ENCODE assay signal across 8 cellular contexts in the genomic region with DNA sequence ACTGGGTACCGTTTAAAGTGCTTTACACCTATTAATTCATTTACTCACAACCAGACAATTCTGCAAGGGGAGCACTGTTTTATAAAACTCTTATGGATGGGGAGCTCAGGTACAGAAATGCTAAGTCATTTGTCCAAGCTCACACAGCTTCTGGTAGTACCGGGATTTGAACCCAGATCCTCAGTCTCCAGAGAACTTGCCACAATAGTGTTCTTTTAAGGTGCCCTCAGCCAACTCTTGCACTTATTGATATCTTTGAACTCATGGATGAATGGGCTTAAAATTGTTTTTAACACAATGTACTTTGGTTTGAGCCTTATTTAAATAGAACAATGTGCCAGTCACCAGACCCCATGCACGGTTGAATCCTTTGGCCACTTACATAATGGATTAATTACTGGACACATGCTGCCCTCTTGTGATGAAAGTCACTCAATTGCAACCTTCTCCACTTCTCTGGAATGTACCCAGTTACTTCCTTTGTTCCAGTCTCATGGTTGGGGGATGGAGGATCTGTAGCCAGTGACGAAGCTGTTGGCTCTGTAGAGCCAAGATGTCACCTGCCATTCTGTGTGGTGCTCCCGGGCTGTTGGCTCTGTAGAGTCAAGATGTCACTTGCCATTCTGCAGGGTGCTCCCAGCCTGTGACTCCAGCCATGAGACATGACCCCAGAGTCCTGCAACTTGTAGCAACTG.
DNase-seq lines count a peak whose midpoint lies in the region; ATAC-seq, FAIRE-seq and TF ChIP-seq lines count a peak whose summit lies in the region.

No MANE protein-coding gene starts in this region.

- H3K36me3 ChIP-seq in iPS-20b (ENCODE audit: insufficient read depth, low read depth, low read length), result no peaks in the 10 kb centered on the region; the same call in 1 of the 2 replicates
- no peaks in the 10 kb centered on the region for H3K36me3 ChIP-seq in spleen

- intact Hi-C loops in spleen (cut with DNase I; ENCODE audit: low total_unique reads), result no loop called here

- POLR2A ChIA-PET in A549 (lab: Yijun Ruan, JAX), result no interaction called here

- 57% methylated on average over 4 of the region's 5 CpGs for WGBS in A549 (ENCODE audit: missing lambda C conversion rate)
- 64 to 76% (median 67%) methylated on average over 5 of the region's 5 CpGs for WGBS in spleen, 5 donors

- H3K4me3 ChIP-seq in A549 (no peak overlapping the region), GM12865 (ENCODE audit: low read depth, low read length) (no peak overlapping the region), iPS-20b (ENCODE audit: low read length) (no peak overlapping the region), spleen (no peak overlapping the region)

- no peak for TF ChIP-seq EP300 in A549 (IDR thresholded peaks at IDR 0.05)

- no peak overlapping the region for H3K4me2 ChIP-seq in A549

- TF ChIP-seq CTCF in A549 (IDR thresholded peaks at IDR 0.05), result peak; percentile 75
- TF ChIP-seq CTCF in GM12865 (IDR thresholded peaks at IDR 0.05; ENCODE audit: insufficient read depth, low read depth, low read length, missing control alignments), result peak; percentile 52
- TF ChIP-seq CTCF in brain (conservative IDR thresholded peaks at IDR 0.05), result peak; percentile 37 to 48
- TF ChIP-seq CTCF in spleen (IDR thresholded peaks at IDR 0.05 in 8 of 11, conservative IDR thresholded peaks at IDR 0.05 in 3 of 11), result peak; percentile 27 to 77 (median 61)

- H3K27me3 Mint-ChIP-seq in brain, result no peaks in the 10 kb centered on the region

- peaks cover 11% of the 10 kb centered on the region for H3K36me3 Mint-ChIP-seq in brain

- H3K27me3 ChIP-seq in iPS-20b (ENCODE audit: insufficient read depth, low read length) (no peaks in the 10 kb centered on the region), spleen (replicated peaks in 1 of 7) (no peaks in the 10 kb centered on the region)

- no peak for FAIRE-seq in A549 (lab: Jason Lieb, UNC)

- peak overlapping the region in 1 of 5 experiments; percentile 34 for H3K27ac Mint-ChIP-seq in brain

- ATAC-seq in A549 (peak; percentile 97), GM18498 (IDR thresholded peaks at IDR 0.05; ENCODE audit: unreplicated experiment) (no peak), HG02885 (IDR thresholded peaks at IDR 0.05; ENCODE audit: poor library complexity, unreplicated experiment) (no peak)

- H3K4me1 ChIP-seq in A549 (no peaks in the 10 kb centered on the region), iPS-20b (ENCODE audit: insufficient read depth, low read length) (no peaks in the 10 kb centered on the region), spleen (peaks cover 4 to 28% (median 23%) of the 10 kb centered on the region in 6 donors)

- H3K27ac ChIP-seq in A549 (no peak overlapping the region), iPS-20b (ENCODE audit: low read length) (no peak overlapping the region), spleen (no peak overlapping the region)

- TF ChIP-seq POLR2A in A549 (IDR thresholded peaks at IDR 0.05; ENCODE audit: low read length), result no peak
- TF ChIP-seq POLR2A in spleen (IDR thresholded peaks at IDR 0.05), result no peak

- H3K9me3 Mint-ChIP-seq in brain, result peaks cover 9 to 13% (median 12%) of the 10 kb centered on the region in 5 experiments

- no peak overlapping the region for H3K4me3 Mint-ChIP-seq in brain

- CTCF ChIA-PET in A549 (lab: Yijun Ruan, JAX), result interaction anchor here (0.6 to 7.5 kb wide), 37 partner anchors 8 to 278 kb away, joined by 3 to 107 read pairs (median 4); partner anchors contain the start of genes MTURN and ZNRF2

- TF ChIP-seq RAD21 in A549 (conservative IDR thresholded peaks at IDR 0.05 in 1 of 2, IDR thresholded peaks at IDR 0.05 in 1 of 2), result peak; percentile 85 to 88

- DNase-seq in A549 (ENCODE audit: low read depth in 1 of 2, low spot score in 1 of 2) (peak; percentile 66 to 85), GM12865 (ENCODE audit: low read depth) (peak; percentile 71), NCI-H446 treated with DMSO at 0.1 percent for 48 hours (lab: John Stamatoyannopoulos, UW) (peak; percentile 37), spleen (no peak)

- H3K4me1 Mint-ChIP-seq in brain, result peaks cover 7% of the 10 kb centered on the region

- H3K9me3 ChIP-seq in A549, result peaks cover 5% of the 10 kb centered on the region; the same call in 2 of the 3 replicates
- peaks cover 12% of the 10 kb centered on the region for H3K9me3 ChIP-seq in iPS-20b (ENCODE audit: insufficient read depth, low read depth, low read length)
- H3K9me3 ChIP-seq in spleen, result peaks cover 0 to 10% (median 7%) of the 10 kb centered on the region in 8 donors

- H3K9ac ChIP-seq in iPS-20b (ENCODE audit: low read depth, low read length), result peak overlapping the region; percentile 37; the same call in 1 of the 2 replicates

TF ChIP-seq in A549, 52 proteins besides CTCF, POLR2A, EP300 and RAD21:
- TF ChIP-seq MYC (IDR thresholded peaks at IDR 0.05; ENCODE audit: borderline replicate concordance, low read length) (no peak), POLR2AphosphoS2 (conservative IDR thresholded peaks at IDR 0.05; ENCODE audit: low read length) (no peak), BCL3 (IDR thresholded peaks at IDR 0.05) (no peak), FOSL2 (IDR thresholded peaks at IDR 0.05) (no peak), FOSL2 (CRISPR knock-in tag; IDR thresholded peaks at IDR 0.05) (no peak), ELK1 (IDR thresholded peaks at IDR 0.05; ENCODE audit: low read depth, low read length) (no peak), TFCP2L1 (CRISPR knock-in tag; IDR thresholded peaks at IDR 0.05) (no peak), SMC3 (IDR thresholded peaks at IDR 0.05) (peak; percentile 90), HDAC2 (IDR thresholded peaks at IDR 0.05) (no peak), GATA3 (IDR thresholded peaks at IDR 0.05; ENCODE audit: borderline replicate concordance) (no peak), BHLHE40 (IDR thresholded peaks at IDR 0.05; ENCODE audit: low read depth, low read length) (no peak), NR3C1 (IDR thresholded peaks at IDR 0.05) (no peak), JUNB (IDR thresholded peaks at IDR 0.05) (no peak)
- TF ChIP-seq, protein P1, sequence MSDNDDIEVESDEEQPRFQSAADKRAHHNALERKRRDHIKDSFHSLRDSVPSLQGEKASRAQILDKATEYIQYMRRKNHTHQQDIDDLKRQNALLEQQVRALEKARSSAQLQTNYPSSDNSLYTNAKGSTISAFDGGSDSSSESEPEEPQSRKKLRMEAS (IDR thresholded peaks at IDR 0.05), result 0 out of 2 replicates have a peak, but pooled peaks have one; percentile 36

Comparison
In these comparisons a context has a peak if more than half of its experiments do, and no peak if none do; other contexts are left out.
1. ATAC-seq: peak in A549 (2 of 2); none in GM18498 (single experiment) and HG02885 (single experiment).
2. Peak in every context shown above with its lines, with median percentiles within 50 percentile points of each other: CTCF ChIP-seq.